1 cellular context compared by ENCODE assay signal in the genomic region with DNA sequence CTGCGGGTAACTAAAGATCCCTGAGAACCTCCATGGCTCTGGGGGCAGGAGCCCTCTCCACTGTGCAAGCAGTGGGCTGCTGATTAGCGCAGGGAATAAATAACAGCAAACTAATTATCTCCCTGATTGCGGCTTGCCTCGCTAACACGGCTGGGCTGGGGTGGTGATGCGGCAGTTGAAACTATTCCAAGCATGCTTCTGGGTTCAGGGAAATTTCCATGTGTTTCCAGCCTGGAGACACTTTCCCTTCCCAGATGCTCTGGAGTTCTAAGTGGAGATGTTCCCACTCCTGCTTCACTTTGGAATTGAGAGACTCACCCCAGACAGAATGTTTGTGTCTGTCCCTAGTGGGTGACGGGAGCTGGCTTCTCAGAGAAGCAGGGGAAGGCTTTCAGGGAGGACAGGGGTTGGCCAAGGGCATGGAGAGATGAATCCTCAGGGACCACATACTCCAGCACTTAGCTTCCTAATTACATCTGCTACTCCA.
TF ChIP-seq lines count a peak whose summit lies in the region.

No MANE protein-coding gene starts in this region.

TF ChIP-seq in H1, 55 proteins besides CTCF, POLR2A, EP300 and RAD21:
- TF ChIP-seq KDM4A (IDR thresholded peaks at IDR 0.05; ENCODE audit: low read depth, low read length, severe bottlenecking) (no peak), NANOG (IDR thresholded peaks at IDR 0.05; ENCODE audit: insufficient read depth, low read depth, low read length, poor library complexity, severe bottlenecking) (no peak), ASH2L (IDR thresholded peaks at IDR 0.05; ENCODE audit: low read length) (no peak), HDAC2 (IDR thresholded peaks at IDR 0.05; ENCODE audit: borderline replicate concordance in 1 of 2, low read depth in 2 of 2, low read length in 2 of 2) (no peak), TEAD4 (IDR thresholded peaks at IDR 0.05; ENCODE audit: low read depth, low read length) (no peak), PHF8 (conservative IDR thresholded peaks at IDR 0.05; ENCODE audit: low read depth, low read length) (no peak)
